ENCODE assay signal across 22 cellular contexts in the genomic region with DNA sequence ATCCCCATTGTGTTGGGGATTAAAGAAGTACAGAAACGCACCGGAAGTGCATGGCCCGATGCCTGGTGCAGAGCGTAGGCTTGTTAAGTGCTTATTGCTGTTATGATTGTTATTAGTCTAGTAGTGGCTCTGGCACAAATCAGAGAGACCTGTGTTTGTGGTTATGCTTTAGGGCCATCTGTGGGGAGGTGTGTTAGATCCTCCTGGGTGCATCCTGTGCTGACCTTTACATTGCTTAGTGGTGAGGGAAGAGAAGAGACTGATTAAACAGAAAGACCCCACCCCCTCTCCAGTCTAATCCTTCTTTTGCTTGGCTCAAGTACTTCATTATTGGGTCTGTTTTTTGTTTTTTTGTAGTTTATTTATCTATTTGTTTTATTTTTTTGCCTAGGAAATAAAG.
DNase-seq lines count a peak whose midpoint lies in the region; ATAC-seq, FAIRE-seq and TF ChIP-seq lines count a peak whose summit lies in the region.
"Had no signal": no experiment of that assay in that cellular context is flagged by ENCODE, and none has a peak within 500 bp of the region (broad histone marks: within the 10 kb centered on the region; RNA-seq: fewer than 3 reads in every experiment).

No MANE protein-coding gene starts in this region.

- H3K9me3 ChIP-seq in mesenchymal stem cell (ENCODE audit: control insufficient read depth, low read length) (no peaks in the 10 kb centered on the region), pancreas (no peaks in the 10 kb centered on the region)

- H3K9ac ChIP-seq in mesenchymal stem cell (ENCODE audit: low read length): no peak overlapping the region
- H3K9ac ChIP-seq: KMS-11 had no signal

- H3K4me3 ChIP-seq in HFF-Myc (replicated peaks; ENCODE audit: low read depth, low read length) (no peak overlapping the region), mesenchymal stem cell (ENCODE audit: insufficient read depth in 1 of 2, low read depth in 1 of 2, low read length in 2 of 2) (no peak overlapping the region), pancreas (no peak overlapping the region)

- H3K27me3 ChIP-seq in mesenchymal stem cell (ENCODE audit: control insufficient read depth in 1 of 2, insufficient read depth in 1 of 2, low read length in 2 of 2) (no peaks in the 10 kb centered on the region), pancreas (no peaks in the 10 kb centered on the region)

- H3K27ac ChIP-seq in mesenchymal stem cell (ENCODE audit: low read length, poor library complexity, severe bottlenecking): no peak overlapping the region
- H3K27ac ChIP-seq in pancreas: no peak overlapping the region
- H3K27ac ChIP-seq: 22Rv1, C4-2B, KMS-11 had no signal

- TF ChIP-seq CTCF in HFF-Myc (IDR thresholded peaks at IDR 0.05; ENCODE audit: low read depth, low read length, missing control alignments) (no peak), pancreas (IDR thresholded peaks at IDR 0.05) (no peak)

- peaks cover 15% of the 10 kb centered on the region for H3K4me1 ChIP-seq in mesenchymal stem cell (ENCODE audit: control insufficient read depth, insufficient read depth, low read depth, low read length)
- no peaks in the 10 kb centered on the region for H3K4me1 ChIP-seq in pancreas

- H3K36me3 ChIP-seq in mesenchymal stem cell (ENCODE audit: control insufficient read depth in 1 of 2, insufficient read depth in 2 of 2, low read depth in 1 of 2, low read length in 2 of 2) (no peaks in the 10 kb centered on the region), pancreas (no peaks in the 10 kb centered on the region)

- no peaks in the 10 kb centered on the region for H3K36me3 Mint-ChIP-seq in activated T-helper 17 cell treated with anti-CD3 and anti-CD28 coated beads, Interleukin-2, amount 50 U/mL, for 72 hours (ENCODE audit: low read depth)
- H3K36me3 Mint-ChIP-seq: CD8-positive, alpha-beta memory T cell had no signal

- H2AFZ ChIP-seq in mesenchymal stem cell (ENCODE audit: low read depth, low read length): no peak overlapping the region

- WGBS in mesenchymal stem cell: 72% methylated on average over 4 of the region's 4 CpGs
- WGBS in pancreas, 2 donors: 83 to 91% methylated on average over 4 of the region's 4 CpGs

- peaks cover 42% of the 10 kb centered on the region for H3K4me1 Mint-ChIP-seq in activated T-helper 17 cell treated with anti-CD3 and anti-CD28 coated beads, Interleukin-2, amount 50 U/mL, for 72 hours

- H3K4ac ChIP-seq in mesenchymal stem cell (ENCODE audit: low read depth in 1 of 2, low read length in 2 of 2): no peak overlapping the region

- no peak for FAIRE-seq in pancreas (lab: Jason Lieb, UNC)
- FAIRE-seq: GM12891 had no signal

- no peak overlapping the region for H3K4me2 ChIP-seq in mesenchymal stem cell (ENCODE audit: low read length, poor library complexity, severe bottlenecking)
- H3K4me2 ChIP-seq: KMS-11 had no signal

- no peak overlapping the region for H2BK120ac ChIP-seq in mesenchymal stem cell (ENCODE audit: low read depth, low read length)

- no peak overlapping the region for H4K8ac ChIP-seq in mesenchymal stem cell (ENCODE audit: low read length)

- H2AK5ac ChIP-seq in mesenchymal stem cell (ENCODE audit: low read length, severe bottlenecking): no peak overlapping the region

- H3K9me3 Mint-ChIP-seq in activated T-helper 17 cell treated with anti-CD3 and anti-CD28 coated beads, Interleukin-2, amount 50 U/mL, for 72 hours: no peaks in the 10 kb centered on the region
- H3K9me3 Mint-ChIP-seq: CD8-positive, alpha-beta memory T cell; H9 had no signal

- H3K23ac ChIP-seq in mesenchymal stem cell (ENCODE audit: low read length in 2 of 2): no peak overlapping the region

- intact Hi-C loops in pancreas (cut with DNase I): no loop called here

- H4K91ac ChIP-seq in mesenchymal stem cell (ENCODE audit: low read length): no peak overlapping the region

- DNase-seq in NCI-H2029 treated with DMSO at 0.1 percent for 48 hours (lab: John Stamatoyannopoulos, UW) (peak; percentile 36), NCI-H2029 (lab: John Stamatoyannopoulos, UW) (no peak), HFF-Myc (ENCODE audit: extremely low read depth, low read depth) (peak; percentile 19), mesenchymal stem cell (no peak), AG20443 (ENCODE audit: low spot score) (no peak), pancreas (no peak)
- DNase-seq: AML-193; Calu3; CD8-positive, alpha-beta memory T cell; DMS153; H9; NCI-H1694; NCI-H446; NCI-H526; NK-92 treated with Interleukin-12 subunit alpha and Interleukin-12 subunit beta, amount 100 ng/mL, for 24 hours had no signal

- H3K27me3 Mint-ChIP-seq in activated T-helper 17 cell treated with anti-CD3 and anti-CD28 coated beads, Interleukin-2, amount 50 U/mL, for 72 hours: no peaks in the 10 kb centered on the region

- no peaks in the 10 kb centered on the region for H3K79me1 ChIP-seq in mesenchymal stem cell (replicated peaks; ENCODE audit: low read length, poor library complexity, severe bottlenecking)

- H2BK12ac ChIP-seq in mesenchymal stem cell (ENCODE audit: low read length in 2 of 2): peak overlapping the region in 1 of 2 experiments; percentile 62

- H3K18ac ChIP-seq in mesenchymal stem cell (ENCODE audit: low read depth in 1 of 2, low read length in 2 of 2): peak overlapping the region in 1 of 2 experiments; percentile 1

- H2BK5ac ChIP-seq in mesenchymal stem cell (ENCODE audit: low read depth, low read length, poor library complexity, severe bottlenecking): no peak overlapping the region

- peak overlapping the region; percentile 6 for H2BK15ac ChIP-seq in mesenchymal stem cell (ENCODE audit: low read depth, poor library complexity, severe bottlenecking)

- peak overlapping the region; percentile 13 for H3K27ac Mint-ChIP-seq in activated T-helper 17 cell treated with anti-CD3 and anti-CD28 coated beads, Interleukin-2, amount 50 U/mL, for 72 hours
- H3K27ac Mint-ChIP-seq: H9 had no signal

- no peak for ATAC-seq in activated T-helper 17 cell treated with anti-CD3 and anti-CD28 coated beads, Interleukin-2, amount 50 U/mL, for 72 hours (replicated peaks)
- ATAC-seq in HG03439 (IDR thresholded peaks at IDR 0.05; ENCODE audit: unreplicated experiment) (no peak), pancreas (no peak)
- ATAC-seq: Panc1 had no signal

- H3K14ac ChIP-seq in mesenchymal stem cell (ENCODE audit: low read length in 2 of 2): no peak overlapping the region

- no peak overlapping the region for H3K4me3 Mint-ChIP-seq in activated T-helper 17 cell treated with anti-CD3 and anti-CD28 coated beads, Interleukin-2, amount 50 U/mL, for 72 hours
- H3K4me3 Mint-ChIP-seq: H9 had no signal

Comparison
In these comparisons a context has a peak if more than half of its experiments do, and no peak if none do; other contexts are left out.
1. DNase-seq: peak in NCI-H2029 treated with DMSO at 0.1 percent for 48 hours (single experiment) and HFF-Myc (single experiment); none in NCI-H2029 (single experiment), mesenchymal stem cell (single experiment), AG20443 (single experiment) and pancreas (0 of 6).